In genomic region chr11:121967131-121967689, GRCh38 we compare ENCODE assay signal across 20 cellular contexts.
"Had no signal": no experiment of that assay in that cellular context is flagged by ENCODE, and none has a peak within 500 bp of the region (broad histone marks: within the 10 kb centered on the region; RNA-seq: fewer than 3 reads in every experiment).

No MANE protein-coding gene starts in this region.

- H3K9me3 Mint-ChIP-seq: activated T-helper 1 cell treated with anti-CD3 and anti-CD28 coated beads, Interleukin-12 subunit alpha, Interleukin-12 subunit beta, Interleukin-2, Interleukin-4 antibody, amounts not matched to agents 30 ng/mL and 10 ng/mL and 1 ng/mL, durations not matched to agents 14 hours and 24 hours and 36 hours had no signal

- H3K4me1 ChIP-seq: lower lobe of right lung, vagina had no signal

- H3K4me3 ChIP-seq: coronary artery, lower lobe of right lung, transverse colon, vagina had no signal

- ATAC-seq: activated CD4-positive, CD25-positive, alpha-beta regulatory T cell treated with anti-CD3 and anti-CD28 coated beads, Interleukin-2, amount 50 U/mL, for 24 hours; lower lobe of right lung; T-cell had no signal

- FAIRE-seq: astrocyte, small intestine had no signal

- H3K9me3 ChIP-seq: lower lobe of right lung, neutrophil, transverse colon, vagina had no signal

- H3K4me1 Mint-ChIP-seq: immature natural killer cell had no signal

- DNase-seq: activated CD4-positive, alpha-beta T cell treated with anti-CD3 and anti-CD28 coated beads, Interleukin-2, amount 50 U/mL, for 1 hour; activated CD8-positive, alpha-beta memory T cell treated with anti-CD3 and anti-CD28 coated beads for 24 hours; activated naive CD4-positive, alpha-beta T cell; central memory CD4-positive, alpha-beta T cell; effector memory CD4-positive, alpha-beta T cell; foreskin fibroblast; immature natural killer cell; lower lobe of right lung; small intestine; stimulated activated CD4-positive, alpha-beta T cell treated with anti-CD3 and anti-CD28 coated beads, Interleukin-4, amount 100 ng/mL, for 24 hours; stimulated activated naive CD4-positive, alpha-beta T cell; T-cell; T-helper 9 cell; transverse colon had no signal

- H3K36me3 Mint-ChIP-seq: immature natural killer cell, T-cell had no signal

- H3K27ac Mint-ChIP-seq: activated T-helper 1 cell treated with anti-CD3 and anti-CD28 coated beads, Interleukin-12 subunit alpha, Interleukin-12 subunit beta, Interleukin-2, Interleukin-4 antibody, amounts not matched to agents 30 ng/mL and 10 ng/mL and 1 ng/mL, durations not matched to agents 14 hours and 24 hours and 36 hours; immature natural killer cell; T-cell had no signal

- H3K27me3 ChIP-seq: neutrophil, transverse colon, vagina had no signal

- H3K27ac ChIP-seq: coronary artery, lower lobe of right lung, neutrophil, transverse colon, vagina had no signal

- H3K4me3 Mint-ChIP-seq: activated T-helper 1 cell treated with anti-CD3 and anti-CD28 coated beads, Interleukin-12 subunit alpha, Interleukin-12 subunit beta, Interleukin-2, Interleukin-4 antibody, amounts not matched to agents 30 ng/mL and 10 ng/mL and 1 ng/mL, durations not matched to agents 14 hours and 24 hours and 36 hours; immature natural killer cell; T-cell had no signal

- H3K36me3 ChIP-seq: lower lobe of right lung, neutrophil, transverse colon, vagina had no signal
